ENCODE assay signal across 24 cellular contexts in the genomic region with DNA sequence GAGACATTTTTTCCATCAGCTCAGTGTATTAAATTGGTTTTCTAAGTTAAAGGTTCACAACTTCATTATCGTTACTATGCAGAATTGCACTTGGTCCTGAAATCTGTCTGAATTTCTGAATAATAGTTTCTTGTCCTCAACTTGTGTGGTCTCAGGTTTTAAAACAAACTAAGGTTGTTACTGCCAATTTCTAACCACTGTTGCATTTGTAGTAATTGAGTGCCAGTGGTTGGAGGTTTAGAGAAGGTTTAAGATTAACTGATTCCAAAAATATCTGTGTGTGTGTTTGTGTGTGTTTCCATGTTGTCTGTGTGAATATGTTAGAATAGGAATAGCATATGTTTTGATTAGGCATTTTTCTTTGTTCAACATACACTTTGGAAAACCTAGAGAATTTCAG.
"Had no signal": no experiment of that assay in that cellular context is flagged by ENCODE, and none has a peak within 500 bp of the region (broad histone marks: within the 10 kb centered on the region; RNA-seq: fewer than 3 reads in every experiment).

No MANE protein-coding gene starts in this region.

- H2AFZ ChIP-seq: PC-9 had no signal

- H3K36me3 ChIP-seq: SJCRH30 had no signal

- H3K27me3 ChIP-seq: SJCRH30 had no signal

- H3K27ac ChIP-seq: KMS-11, PC-9, RWPE1, SJCRH30, SK-N-MC had no signal

- ATAC-seq: Panc1, Right ventricle myocardium inferior, SK-N-SH treated with all-trans-retinoic acid at 6 μM for 48 hours had no signal

- H3K4me2 ChIP-seq: KMS-11, PC-9 had no signal

- H3K4me3 ChIP-seq: PC-9, SJCRH30, SK-N-MC had no signal

- H3K9me3 ChIP-seq: SJCRH30 had no signal

- FAIRE-seq: RCC 7860 had no signal

- H3K9ac ChIP-seq: KMS-11 had no signal

- DNase-seq: Karpas-422, MM.1S, MV-4-11, NCI-H1417 treated with DMSO at 0.1 percent for 48 hours, NCI-H1436 treated with DMSO at 0.1 percent for 48 hours, NCI-H1694 treated with DMSO at 0.1 percent for 48 hours, NCI-H187 treated with DMSO at 0.1 percent for 48 hours, NCI-H2171 treated with DMSO at 0.1 percent for 48 hours, NCI-H2227 treated with DMSO at 0.1 percent for 48 hours, NCI-H446, NCI-H510A treated with DMSO at 0.1 percent for 48 hours, NCI-H524 treated with DMSO at 0.1 percent for 48 hours, NCI-H526 treated with DMSO at 0.1 percent for 48 hours, PC-9, SHP77, SIG-M5 had no signal
